ENCODE assay signal across 19 cellular contexts in genomic region chr2:203915256-203915655, GRCh38.
DNase-seq lines count a peak whose midpoint lies in the region; ATAC-seq and TF ChIP-seq lines count a peak whose summit lies in the region.
"Had no signal": no experiment of that assay in that cellular context is flagged by ENCODE, and none has a peak within 500 bp of the region (broad histone marks: within the 10 kb centered on the region; RNA-seq: fewer than 3 reads in every experiment).

No MANE protein-coding gene starts in this region.

- H3K79me2 ChIP-seq in OCI-LY3 (ENCODE audit: low read length) (no peaks in the 10 kb centered on the region), MM.1S (ENCODE audit: low read length) (no peaks in the 10 kb centered on the region)
- H3K79me2 ChIP-seq: parathyroid adenoma had no signal

- peaks cover 0 to 5% (median 0%) of the 10 kb centered on the region in 11 experiments; a peak in 1 of 22 replicates for H3K9me3 ChIP-seq in BLaER1 treated with 17β-estradiol and CSF1 and Interleukin-3, amounts not matched to agents 10 nM and 100 nM (replicated peaks in 1 of 11)
- H3K9me3 ChIP-seq in OCI-LY3 (ENCODE audit: insufficient read depth, low read length) (no peaks in the 10 kb centered on the region), MM.1S (replicated peaks; ENCODE audit: insufficient read depth, low read length) (no peaks in the 10 kb centered on the region)
- H3K9me3 ChIP-seq: HAP-1, right atrium auricular region had no signal

- peaks cover 21 to 32% (median 25%) of the 10 kb centered on the region in 10 experiments for H3K4me1 ChIP-seq in BLaER1 treated with 17β-estradiol and CSF1 and Interleukin-3, amounts not matched to agents 10 nM and 100 nM
- H3K4me1 ChIP-seq in OCI-LY3 (ENCODE audit: low read length) (peaks cover 21% of the 10 kb centered on the region), MM.1S (ENCODE audit: low read length) (peaks cover 6% of the 10 kb centered on the region; the same call in 1 of the 2 replicates)
- H3K4me1 ChIP-seq: HAP-1, parathyroid adenoma had no signal

- no peaks in the 10 kb centered on the region for H4K20me1 ChIP-seq in BLaER1 treated with 17β-estradiol and CSF1 and Interleukin-3, amounts not matched to agents 10 nM and 100 nM
- H4K20me1 ChIP-seq in OCI-LY3 (ENCODE audit: insufficient read depth, low read length) (no peaks in the 10 kb centered on the region), MM.1S (ENCODE audit: insufficient read depth, low read length) (no peaks in the 10 kb centered on the region)

- peak overlapping the region in 8 of 11 experiments; percentile 4 to 51 (median 30); a peak in 11 of 22 replicates for H3K27ac ChIP-seq in BLaER1 treated with 17β-estradiol and CSF1 and Interleukin-3, amounts not matched to agents 10 nM and 100 nM
- H3K27ac ChIP-seq in OCI-LY3 (ENCODE audit: low read length) (no peak overlapping the region), MM.1S (ENCODE audit: low read length) (no peak overlapping the region)
- H3K27ac ChIP-seq: parathyroid adenoma, right atrium auricular region had no signal

- no peaks in the 10 kb centered on the region for H3K27me3 ChIP-seq in BLaER1 treated with 17β-estradiol and CSF1 and Interleukin-3, amounts not matched to agents 10 nM and 100 nM
- H3K27me3 ChIP-seq in OCI-LY3 (ENCODE audit: low read depth, low read length), result peaks cover 13% of the 10 kb centered on the region
- H3K27me3 ChIP-seq in MM.1S (replicated peaks; ENCODE audit: insufficient read depth, low read length), result no peaks in the 10 kb centered on the region
- H3K27me3 ChIP-seq: right atrium auricular region had no signal

- no peak for ATAC-seq in GM21576 (IDR thresholded peaks at IDR 0.05; ENCODE audit: unreplicated experiment)
- ATAC-seq in HG02981 (IDR thresholded peaks at IDR 0.05; ENCODE audit: unreplicated experiment), result no peak

- H3F3A ChIP-seq in MM.1S (ENCODE audit: insufficient read depth, low read length), result no peaks in the 10 kb centered on the region

- peak overlapping the region in 10 of 11 experiments; percentile 34 to 68 (median 54); a peak in 20 of 22 replicates for H3K4me2 ChIP-seq in BLaER1 treated with 17β-estradiol and CSF1 and Interleukin-3, amounts not matched to agents 10 nM and 100 nM
- H3K4me2 ChIP-seq in OCI-LY3 (ENCODE audit: low read length) (peak overlapping the region; percentile 79; the same call in 1 of the 2 replicates), MM.1S (ENCODE audit: low read depth, low read length) (no peak overlapping the region)

- no peaks in the 10 kb centered on the region for H3K36me3 ChIP-seq in BLaER1 treated with 17β-estradiol and CSF1 and Interleukin-3, amounts not matched to agents 10 nM and 100 nM
- H3K36me3 ChIP-seq in OCI-LY3 (replicated peaks; ENCODE audit: low read depth, low read length) (no peaks in the 10 kb centered on the region), MM.1S (replicated peaks; ENCODE audit: insufficient read depth, low read length) (no peaks in the 10 kb centered on the region)
- H3K36me3 ChIP-seq: HAP-1, right atrium auricular region had no signal

- DNase-seq in AG08395 (ENCODE audit: low spot score) (peak; percentile 56), fibroblast of mammary gland (ENCODE audit: low read depth) (peak; percentile 37), NCI-H446 (lab: John Stamatoyannopoulos, UW) (no peak), MM.1S (no peak)
- DNase-seq: activated T-cell treated with anti-CD3 and anti-CD28 coated beads for 4 hours, DMS153, mammary epithelial cell, NCI-H1417, NCI-H2029 treated with DMSO at 0.1 percent for 48 hours, NCI-H69, RPMI8226, T-helper 1 cell had no signal

- H2AFZ ChIP-seq in OCI-LY3 (ENCODE audit: low read depth, low read length) (no peak overlapping the region), MM.1S (ENCODE audit: low read length) (no peak overlapping the region)

- H3K9me2 ChIP-seq in MM.1S (replicated peaks; ENCODE audit: insufficient read depth, low read length), result no peaks in the 10 kb centered on the region

- no peak overlapping the region for H3K4me3 ChIP-seq in BLaER1 treated with 17β-estradiol and CSF1 and Interleukin-3, amounts not matched to agents 10 nM and 100 nM
- H3K4me3 ChIP-seq in OCI-LY3 (ENCODE audit: low read length), result no peak overlapping the region
- peak overlapping the region; percentile 41 for H3K4me3 ChIP-seq in fibroblast of mammary gland (ENCODE audit: control insufficient read depth, low read depth, low read length)
- H3K4me3 ChIP-seq in MM.1S (ENCODE audit: low read length), result no peak overlapping the region
- H3K4me3 ChIP-seq: HAP-1, right atrium auricular region had no signal

- no peak for TF ChIP-seq CTCF in OCI-LY3 (IDR thresholded peaks at IDR 0.05; ENCODE audit: low read depth, low read length)
- TF ChIP-seq CTCF in fibroblast of mammary gland (conservative IDR thresholded peaks at IDR 0.05; ENCODE audit: control insufficient read depth, insufficient read depth, low read depth, low read length), result no peak
- no peak for TF ChIP-seq CTCF in MM.1S (IDR thresholded peaks at IDR 0.05; ENCODE audit: low read length)

- H3K9ac ChIP-seq in BLaER1 treated with 17β-estradiol and CSF1 and Interleukin-3, amounts not matched to agents 10 nM and 100 nM, result no peak overlapping the region
- H3K9ac ChIP-seq in OCI-LY3 (ENCODE audit: low read length) (no peak overlapping the region), MM.1S (ENCODE audit: low read length) (no peak overlapping the region)
- H3K9ac ChIP-seq: parathyroid adenoma had no signal

Comparison
In these comparisons a context has a peak if more than half of its experiments do, and no peak if none do; other contexts are left out.
1. DNase-seq: peak in AG08395 (single experiment) and fibroblast of mammary gland (single experiment); none in NCI-H446 (0 of 2) and MM.1S (single experiment).
2. H3K27ac ChIP-seq: peak in BLaER1 treated with 17β-estradiol and CSF1 and Interleukin-3, amounts not matched to agents 10 nM and 100 nM (8 of 11); none in OCI-LY3 (single experiment) and MM.1S (single experiment).